In genomic region chr22:37427128-37427710, GRCh38 we compare ENCODE assay signal across 9 cellular contexts. TPM values are rescaled to one million over a fixed set of nuclear protein-coding genes. Genes with fewer than 3 reads are reported as not detected.
A peak's percentile ranks its signal among the peaks of the same experiment; 100 is the strongest.
DNase-seq lines count a peak whose midpoint lies in the region; ATAC-seq and TF ChIP-seq lines count a peak whose summit lies in the region.
"Had no signal": no experiment of that assay in that cellular context is flagged by ENCODE, and none has a peak within 500 bp of the region (broad histone marks: within the 10 kb centered on the region; RNA-seq: fewer than 3 reads in every experiment).

Gene ELFN2, minus strand, starts transcription at chr22:37427479. Its CDS starts 51,945 bp downstream, at chr22:37375534.

- H3K36me3 ChIP-seq in SJSA1 (no peaks in the 10 kb centered on the region), rectal smooth muscle tissue (ENCODE audit: control insufficient read depth, insufficient read depth, low read length) (no peaks in the 10 kb centered on the region)

- no peak for TF ChIP-seq CTCF in fibroblast of villous mesenchyme (IDR thresholded peaks at IDR 0.05; ENCODE audit: insufficient read depth, low read depth, low read length)

- ATAC-seq in HG02973 (IDR thresholded peaks at IDR 0.05; ENCODE audit: unreplicated experiment) = no peak

- H3K27ac ChIP-seq in SJSA1 (no peak within 1 kb of the TSS), rectal smooth muscle tissue (ENCODE audit: low read depth, low read length) (no peak within 1 kb of the TSS)

- H3K4me3 ChIP-seq in SJSA1 (peak within 1 kb of the TSS; percentile 44), fibroblast of villous mesenchyme (ENCODE audit: low read depth, low read length) (peak within 1 kb of the TSS; percentile 60), rectal smooth muscle tissue (ENCODE audit: low read length) (peak within 1 kb of the TSS; percentile 34)

- in situ Hi-C loops in Caki2 (cut with HindIII; ENCODE audit: low pct_unique_long_range_greater_than_20kb, low sequenced_read_pairs) = no loop called here

- peaks cover 44% of the 10 kb centered on the region for H3K4me1 ChIP-seq in SJSA1 (replicated peaks)
- no peaks in the 10 kb centered on the region for H3K4me1 ChIP-seq in rectal smooth muscle tissue (ENCODE audit: control insufficient read depth, insufficient read depth, low read length)

- H3K9ac ChIP-seq in rectal smooth muscle tissue (ENCODE audit: low read length) = no peak within 1 kb of the TSS

- no peaks in the 10 kb centered on the region for H3K9me3 ChIP-seq in SJSA1 (replicated peaks)

- H3K27me3 ChIP-seq in SJSA1 (replicated peaks) (peaks cover 45% of the 10 kb centered on the region), rectal smooth muscle tissue (ENCODE audit: control insufficient read depth, insufficient read depth, low read length) (peaks cover 35% of the 10 kb centered on the region)

- DNase-seq in Caki2 (ENCODE audit: low read depth) (peak; percentile 46), SJSA1 (ENCODE audit: low read depth in 1 of 2, low spot score in 2 of 2) (no peak), fibroblast of villous mesenchyme (ENCODE audit: low read depth) (peak; percentile 30), COR-L47 (lab: John Stamatoyannopoulos, UW) (no peak)
- no peak for DNase-seq in stimulated activated naive CD4-positive, alpha-beta T cell treated with Interleukin-2 at 50 U/mL for 16 hours (lab: John Stamatoyannopoulos, UW)
- no peak for DNase-seq in activated CD8-positive, alpha-beta memory T cell treated with anti-CD3 and anti-CD28 coated beads for 24 hours
- DNase-seq: midbrain had no signal

RNA-seq across cellular contexts. Expression of gene ELFN2, which starts in this region (rescaled TPM):
- total RNA-seq in Caki2 (2014; rRNA removed; shearing (Covaris generic); ENCODE audit: low replicate concordance) = 10.2 and 12.9 TPM in 2 replicates
- 0.11 TPM in 1 of 2 replicates, not detected in the other for total RNA-seq in SJSA1 (2014; rRNA removed; shearing (Covaris generic))
- under 0.01 and 0.32 TPM in 2 replicates for total RNA-seq in fibroblast of villous mesenchyme

Comparison
In these comparisons a context has a peak if more than half of its experiments do, and no peak if none do; other contexts are left out.
1. Peak in DNase-seq and H3K4me3 ChIP-seq in fibroblast of villous mesenchyme; RNA of the gene not detected or under 1 TPM.